In genomic region chr2:43050866-43051265, GRCh38 we compare ENCODE assay signal across 2 cellular contexts.
TF ChIP-seq lines count a peak whose summit lies in the region.

No MANE protein-coding gene starts in this region.

TF ChIP-seq in SK-N-SH, 30 proteins besides CTCF, POLR2A, EP300 and RAD21 (continued from another document):
- TF ChIP-seq ZBTB33 (IDR thresholded peaks at IDR 0.05; ENCODE audit: borderline replicate concordance, low read depth) = no peak
- TF ChIP-seq GATA2 (CRISPR knock-in tag; IDR thresholded peaks at IDR 0.05) = no peak
- TF ChIP-seq POLR2AphosphoS5 (IDR thresholded peaks at IDR 0.05; ENCODE audit: low read depth, low read length) = no peak

TF ChIP-seq in SK-N-SH treated with all-trans-retinoic acid at 6 μM for 48 hours, 23 proteins besides CTCF, POLR2A, EP300 and RAD21 (continued from another document):
- TF ChIP-seq CSRNP3 (CRISPR knock-in tag; IDR thresholded peaks at IDR 0.05) = no peak
- no peak for TF ChIP-seq CREB5 (CRISPR knock-in tag; IDR thresholded peaks at IDR 0.05; ENCODE audit: low read depth)
- no peak for TF ChIP-seq PATZ1 (CRISPR knock-in tag; IDR thresholded peaks at IDR 0.05; ENCODE audit: borderline replicate concordance)
- TF ChIP-seq ISL1 (CRISPR knock-in tag; IDR thresholded peaks at IDR 0.05) = no peak
- no peak for TF ChIP-seq BACH2 (CRISPR knock-in tag; IDR thresholded peaks at IDR 0.05; ENCODE audit: borderline replicate concordance)
- TF ChIP-seq ARNTL (CRISPR knock-in tag; IDR thresholded peaks at IDR 0.05; ENCODE audit: borderline replicate concordance, low read depth) = no peak
- TF ChIP-seq ESRRG (CRISPR knock-in tag; IDR thresholded peaks at IDR 0.05) = no peak
- no peak for TF ChIP-seq GLIS3 (CRISPR knock-in tag; IDR thresholded peaks at IDR 0.05)
- no peak for TF ChIP-seq ZNF565 (CRISPR knock-in tag; conservative IDR thresholded peaks at IDR 0.05; ENCODE audit: low read depth)
- TF ChIP-seq SNAI2 (CRISPR knock-in tag; IDR thresholded peaks at IDR 0.05) = no peak
- no peak for TF ChIP-seq TCF4 (CRISPR knock-in tag; IDR thresholded peaks at IDR 0.05; ENCODE audit: borderline replicate concordance)
- no peak for TF ChIP-seq CSDC2 (CRISPR knock-in tag; IDR thresholded peaks at IDR 0.05)
- no peak for TF ChIP-seq TOX (CRISPR knock-in tag; IDR thresholded peaks at IDR 0.05; ENCODE audit: borderline replicate concordance)
- TF ChIP-seq OSR1 (CRISPR knock-in tag; IDR thresholded peaks at IDR 0.05) = no peak
